10 cellular contexts compared by ENCODE assay signal in the genomic region with DNA sequence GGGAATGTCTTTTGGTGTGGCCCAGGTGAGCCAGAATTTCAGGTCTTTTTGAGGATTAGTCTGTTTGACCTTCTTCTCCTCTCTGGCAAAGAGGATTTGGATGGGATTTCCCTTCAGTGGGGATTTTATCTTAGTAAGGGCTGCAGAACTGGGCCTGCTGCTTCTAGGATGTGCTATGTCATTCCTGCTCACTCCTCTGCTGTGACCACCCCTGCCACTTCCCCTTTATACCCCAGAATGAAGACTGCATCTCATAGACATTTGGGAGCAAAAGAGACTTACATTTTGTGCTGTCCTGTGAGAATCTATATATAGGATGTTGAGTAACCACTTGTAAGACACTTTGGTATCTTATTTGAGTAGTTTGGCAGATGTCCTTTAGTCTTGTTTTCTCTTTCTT.
A peak's percentile ranks its signal among the peaks of the same experiment; 100 is the strongest.
DNase-seq lines count a peak whose midpoint lies in the region; ATAC-seq and TF ChIP-seq lines count a peak whose summit lies in the region.
"Had no signal": no experiment of that assay in that cellular context is flagged by ENCODE, and none has a peak within 500 bp of the region (broad histone marks: within the 10 kb centered on the region; RNA-seq: fewer than 3 reads in every experiment).

No MANE protein-coding gene starts in this region.

- H3K4me3 ChIP-seq in cardiac muscle cell (no peak overlapping the region), Panc1 (ENCODE audit: low read depth in 2 of 2, low read length in 2 of 2) (no peak overlapping the region), right atrium auricular region (no peak overlapping the region), upper lobe of right lung (no peak overlapping the region)

- no peak for DNase-seq in cardiac muscle cell (ENCODE audit: low read depth in 1 of 2, low spot score in 1 of 2)
- no peak for DNase-seq in Right ventricle myocardium inferior (ENCODE audit: missing footprints)
- no peak for DNase-seq in Panc1 (ENCODE audit: low read depth, low spot score)
- DNase-seq in right atrium auricular region (ENCODE audit: low spot score), result no peak
- DNase-seq in upper lobe of right lung, result no peak
- DNase-seq in activated CD4-positive, alpha-beta memory T cell treated with anti-CD3 and anti-CD28 coated beads for 36 hours, result no peak
- DNase-seq in DMS79 treated with DMSO at 0.1 percent for 48 hours (lab: John Stamatoyannopoulos, UW), result no peak
- DNase-seq: activated CD8-positive, alpha-beta memory T cell treated with anti-CD3 and anti-CD28 coated beads, Interleukin-2, amount 50 U/mL, for 48 hours; NCI-H2171 treated with DMSO at 0.1 percent for 48 hours had no signal

- no peaks in the 10 kb centered on the region for H3K9me3 Mint-ChIP-seq in activated CD4-positive, alpha-beta memory T cell treated with anti-CD3 and anti-CD28 coated beads for 36 hours

- H3K4me3 Mint-ChIP-seq in activated CD4-positive, alpha-beta memory T cell treated with anti-CD3 and anti-CD28 coated beads for 36 hours, result no peak overlapping the region

- H3K36me3 ChIP-seq in cardiac muscle cell (no peaks in the 10 kb centered on the region), Panc1 (ENCODE audit: control insufficient read depth, insufficient read depth, low read length) (no peaks in the 10 kb centered on the region), right atrium auricular region (no peaks in the 10 kb centered on the region), upper lobe of right lung (no peaks in the 10 kb centered on the region)

- no peaks in the 10 kb centered on the region for H3K27me3 Mint-ChIP-seq in activated CD4-positive, alpha-beta memory T cell treated with anti-CD3 and anti-CD28 coated beads for 36 hours

- BruUV-seq in Panc1 (replicated peaks; lab: Mats Ljungman, UMichigan), result no TSS peak

- H3K36me3 Mint-ChIP-seq in activated CD4-positive, alpha-beta memory T cell treated with anti-CD3 and anti-CD28 coated beads for 36 hours, result no peaks in the 10 kb centered on the region

- intact Hi-C loops in Right ventricle myocardium inferior (cut with DNase I), result no loop called here
- intact Hi-C loops in Panc1 (cut with micrococcal nuclease; ENCODE audit: unreplicated experiment), result no loop called here
- intact Hi-C loops in upper lobe of right lung (cut with DNase I), result no loop called here
- intact Hi-C loops in activated CD4-positive, alpha-beta memory T cell treated with anti-CD3 and anti-CD28 coated beads for 36 hours (cut with micrococcal nuclease), result no loop called here

- H3K4me1 Mint-ChIP-seq in activated CD4-positive, alpha-beta memory T cell treated with anti-CD3 and anti-CD28 coated beads for 36 hours (ENCODE audit: low read depth), result peaks cover 17% of the 10 kb centered on the region

- H3K9me3 ChIP-seq in cardiac muscle cell (ENCODE audit: low read depth) (no peaks in the 10 kb centered on the region), Panc1 (ENCODE audit: control insufficient read depth, insufficient read depth, low read depth, low read length) (no peaks in the 10 kb centered on the region), right atrium auricular region (no peaks in the 10 kb centered on the region), upper lobe of right lung (no peaks in the 10 kb centered on the region)

- H3K4me1 ChIP-seq in cardiac muscle cell (ENCODE audit: low read depth), result peaks cover 26% of the 10 kb centered on the region
- H3K4me1 ChIP-seq in Panc1 (ENCODE audit: control insufficient read depth, insufficient read depth, low read length), result peaks cover 66% of the 10 kb centered on the region
- peaks cover 0 to 87% of the 10 kb centered on the region in 2 donors for H3K4me1 ChIP-seq in right atrium auricular region
- H3K4me1 ChIP-seq in upper lobe of right lung, result peaks cover 22% of the 10 kb centered on the region

- CTCF ChIA-PET in Panc1 (lab: Charles Lee), result no interaction called here
- CTCF ChIA-PET in activated CD4-positive, alpha-beta memory T cell treated with anti-CD3 and anti-CD28 coated beads for 36 hours (lab: Charles Lee), result no interaction called here

- POLR2A ChIA-PET in Panc1 (lab: Charles Lee), result no interaction called here
- POLR2A ChIA-PET in activated CD4-positive, alpha-beta memory T cell treated with anti-CD3 and anti-CD28 coated beads for 36 hours (lab: Charles Lee), result interaction anchor here (0.8 kb wide), 1 partner anchor 20 kb away, joined by 3 read pairs; no protein-coding TSS in a partner anchor

- in situ Hi-C loops in Panc1 (cut with HindIII; ENCODE audit: low pct_unique_long_range_greater_than_20kb, low sequenced_read_pairs), result no loop called here

- no peak for ATAC-seq in Right ventricle myocardium inferior
- no peak for ATAC-seq in Panc1
- ATAC-seq in upper lobe of right lung, result peak; percentile 67
- ATAC-seq in esophagus mucosa, result no peak

- H3K27ac Mint-ChIP-seq in activated CD4-positive, alpha-beta memory T cell treated with anti-CD3 and anti-CD28 coated beads for 36 hours, result no peak overlapping the region

- no peaks in the 10 kb centered on the region for H3K27me3 ChIP-seq in cardiac muscle cell
- no peaks in the 10 kb centered on the region for H3K27me3 ChIP-seq in Panc1 (ENCODE audit: control insufficient read depth, insufficient read depth, low read length)
- H3K27me3 ChIP-seq in right atrium auricular region, result no peaks in the 10 kb centered on the region
- no peaks in the 10 kb centered on the region for H3K27me3 ChIP-seq in upper lobe of right lung

- H3K27ac ChIP-seq in cardiac muscle cell (peak overlapping the region; percentile 82), Panc1 (ENCODE audit: low read length) (peak overlapping the region; percentile 75; the same call in 1 of the 2 replicates), right atrium auricular region (peak overlapping the region; percentile 71 to 79), upper lobe of right lung (no peak overlapping the region)

- TF ChIP-seq CTCF in cardiac muscle cell (IDR thresholded peaks at IDR 0.05; ENCODE audit: low read depth, low read length) (no peak), Panc1 (IDR thresholded peaks at IDR 0.05) (no peak), right atrium auricular region (IDR thresholded peaks at IDR 0.05) (no peak), upper lobe of right lung (IDR thresholded peaks at IDR 0.05) (no peak)
